9 cellular contexts compared by ENCODE assay signal in genomic region chr1:12450090-12450764, GRCh38.
DNase-seq lines count a peak whose midpoint lies in the region; ATAC-seq, FAIRE-seq and TF ChIP-seq lines count a peak whose summit lies in the region.
"Had no signal": no experiment of that assay in that cellular context is flagged by ENCODE, and none has a peak within 500 bp of the region (broad histone marks: within the 10 kb centered on the region; RNA-seq: fewer than 3 reads in every experiment).

No MANE protein-coding gene starts in this region.

- no peak for TF ChIP-seq POLR2A in H54 (IDR thresholded peaks at IDR 0.05; ENCODE audit: low read depth, low read length)

- POLR2A ChIA-PET in activated CD4-positive, alpha-beta memory T cell treated with anti-CD3 and anti-CD28 coated beads for 36 hours (lab: Charles Lee): interaction anchor here (1.2 to 2.4 kb wide), 2 partner anchors 15 to 22 kb away, joined by 3 to 37 read pairs; no protein-coding TSS in a partner anchor

- FAIRE-seq in H54 (lab: Jason Lieb, UNC): no peak
- FAIRE-seq: HTR-8/SVneo had no signal

- no peaks in the 10 kb centered on the region for H3K9me3 Mint-ChIP-seq in activated CD4-positive, alpha-beta memory T cell treated with anti-CD3 and anti-CD28 coated beads for 36 hours

- ATAC-seq in stimulated activated naive CD8-positive, alpha-beta T cell treated with anti-CD3 and anti-CD28 coated beads, Interleukin-15, Interleukin-2, amounts not matched to agents 100 U/mL and 50 U/mL, for 24 hours: peak; percentile 10
- ATAC-seq in HG03342 (IDR thresholded peaks at IDR 0.05; ENCODE audit: unreplicated experiment): no peak

- H3K4me3 Mint-ChIP-seq in activated CD4-positive, alpha-beta memory T cell treated with anti-CD3 and anti-CD28 coated beads for 36 hours: no peak overlapping the region

- H3K27me3 Mint-ChIP-seq in activated CD4-positive, alpha-beta memory T cell treated with anti-CD3 and anti-CD28 coated beads for 36 hours: peaks cover 11% of the 10 kb centered on the region

- peaks cover 31% of the 10 kb centered on the region for H3K36me3 Mint-ChIP-seq in activated CD4-positive, alpha-beta memory T cell treated with anti-CD3 and anti-CD28 coated beads for 36 hours

- H3K4me1 Mint-ChIP-seq in activated CD4-positive, alpha-beta memory T cell treated with anti-CD3 and anti-CD28 coated beads for 36 hours (ENCODE audit: low read depth): peaks cover 75% of the 10 kb centered on the region

- peak; percentile 66 for DNase-seq in MV-4-11 (lab: John Stamatoyannopoulos, UW)
- no peak for DNase-seq in activated CD4-positive, alpha-beta memory T cell treated with anti-CD3 and anti-CD28 coated beads for 36 hours
- DNase-seq in hippocampal formation (lab: John Stamatoyannopoulos, UW): peak; percentile 41 to 72
- no peak for DNase-seq in stimulated activated naive CD8-positive, alpha-beta T cell treated with anti-CD3 and anti-CD28 coated beads, Interleukin-15, Interleukin-2, amounts not matched to agents 100 U/mL and 50 U/mL, for 24 hours
- DNase-seq in H54 (ENCODE audit: insufficient read length, low spot score): no peak
- no peak for DNase-seq in HCEC 1CT
- DNase-seq in EL: no peak

- CTCF ChIA-PET in activated CD4-positive, alpha-beta memory T cell treated with anti-CD3 and anti-CD28 coated beads for 36 hours (lab: Charles Lee): interaction anchor here (0.9 to 5.9 kb wide), 5 partner anchors 14 to 169 kb away, joined by 3 to 40 read pairs (median 3); no protein-coding TSS in a partner anchor

- intact Hi-C loops in activated CD4-positive, alpha-beta memory T cell treated with anti-CD3 and anti-CD28 coated beads for 36 hours (cut with micrococcal nuclease): no loop called here

- peak overlapping the region; percentile 88 for H3K27ac Mint-ChIP-seq in activated CD4-positive, alpha-beta memory T cell treated with anti-CD3 and anti-CD28 coated beads for 36 hours

Comparison
In these comparisons a context has a peak if more than half of its experiments do, and no peak if none do; other contexts are left out.
1. DNase-seq: peak in MV-4-11 (single experiment) and hippocampal formation (2 of 2); none in activated CD4-positive, alpha-beta memory T cell treated with anti-CD3 and anti-CD28 coated beads for 36 hours (single experiment), stimulated activated naive CD8-positive, alpha-beta T cell treated with anti-CD3 and anti-CD28 coated beads, Interleukin-15, Interleukin-2, amounts not matched to agents 100 U/mL and 50 U/mL, for 24 hours (single experiment), H54 (single experiment), HCEC 1CT (single experiment) and EL (single experiment).